Comparison of ENCODE assay signal across 1 cellular context in the genomic region with DNA sequence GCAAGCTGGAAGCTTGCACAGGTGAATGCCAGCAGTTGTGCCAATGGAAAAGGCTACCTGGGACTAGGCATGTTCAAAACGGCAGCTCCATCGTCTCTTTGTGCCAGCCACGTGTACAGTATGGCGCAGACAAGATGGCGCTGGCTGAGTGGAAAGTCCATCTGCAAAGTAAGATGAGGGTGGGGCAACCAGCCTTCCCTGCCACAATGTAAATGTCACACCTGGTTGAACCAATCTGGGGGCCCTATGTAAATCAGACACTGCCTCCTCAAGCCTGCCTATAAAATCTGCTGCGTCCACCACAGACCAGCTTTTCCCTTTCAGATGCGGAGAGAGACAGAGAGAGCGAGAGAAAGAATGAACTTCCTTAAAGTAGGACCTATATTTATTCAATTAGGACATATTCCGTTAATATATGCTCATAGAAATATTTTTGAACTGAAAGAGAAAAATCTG.
TF ChIP-seq lines count a peak whose summit lies in the region.

No MANE protein-coding gene starts in this region.

TF ChIP-seq in H1, 55 proteins besides CTCF, POLR2A, EP300 and RAD21:
- no peak for TF ChIP-seq TAF1 (IDR thresholded peaks at IDR 0.05; ENCODE audit: low read depth, low read length)
- peak; percentile 46; the same call in 1 of the 2 replicates for TF ChIP-seq TBP (IDR thresholded peaks at IDR 0.05; ENCODE audit: low read depth, low read length)
